11 cellular contexts compared by ENCODE assay signal in the genomic region with DNA sequence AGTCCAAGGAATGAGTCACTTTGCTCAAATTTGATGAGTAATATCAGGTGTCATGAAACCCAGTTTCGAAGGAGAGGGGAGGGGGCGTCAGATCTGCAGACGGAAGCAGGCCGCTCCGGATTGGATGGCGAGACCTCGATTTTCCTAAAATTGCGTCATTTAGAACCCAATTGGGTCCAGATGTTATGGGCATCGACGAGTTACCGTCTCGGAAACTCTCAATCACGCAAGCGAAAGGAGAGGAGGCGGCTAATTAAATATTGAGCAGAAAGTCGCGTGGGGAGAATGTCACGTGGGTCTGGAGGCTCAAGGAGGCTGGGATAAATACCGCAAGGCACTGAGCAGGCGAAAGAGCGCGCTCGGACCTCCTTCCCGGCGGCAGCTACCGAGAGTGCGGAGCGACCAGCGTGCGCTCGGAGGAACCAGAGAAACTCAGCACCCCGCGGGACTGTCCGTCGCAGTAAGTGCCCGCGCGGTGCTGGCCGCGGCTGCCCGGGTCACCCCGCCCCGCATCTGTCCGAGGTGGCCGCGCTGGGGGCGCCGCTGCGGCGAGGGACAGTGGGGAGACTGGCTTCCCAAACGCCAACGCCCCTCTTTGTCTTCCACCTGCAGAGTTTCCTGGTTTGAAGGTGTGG. TPM values are rescaled to one million over a fixed set of nuclear protein-coding genes. Genes with fewer than 3 reads are reported as not detected.
A peak's percentile ranks its signal among the peaks of the same experiment; 100 is the strongest.
DNase-seq lines count a peak whose midpoint lies in the region; ATAC-seq and TF ChIP-seq lines count a peak whose summit lies in the region.
"Had no signal": no experiment of that assay in that cellular context is flagged by ENCODE, and none has a peak within 500 bp of the region (broad histone marks: within the 10 kb centered on the region; RNA-seq: fewer than 3 reads in every experiment).

A gene with protein sequence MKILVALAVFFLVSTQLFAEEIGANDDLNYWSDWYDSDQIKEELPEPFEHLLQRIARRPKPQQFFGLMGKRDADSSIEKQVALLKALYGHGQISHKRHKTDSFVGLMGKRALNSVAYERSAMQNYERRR (plus strand): TSS at position 351 of the 635 bp plus-strand sequence. CDS start 527 bp downstream, outside the sequence.

- TF ChIP-seq POLR2A in adrenal gland (IDR thresholded peaks at IDR 0.05): no peak

- H3K9me3 ChIP-seq in iPS-15b (ENCODE audit: control insufficient read depth, insufficient read depth, low read length) (no peaks in the 10 kb centered on the region), adrenal gland (replicated peaks in 1 of 3) (no peaks in the 10 kb centered on the region)

- H3K36me3 ChIP-seq in iPS-15b (ENCODE audit: control insufficient read depth, insufficient read depth, low read length) (no peaks in the 10 kb centered on the region), adrenal gland (replicated peaks in 1 of 2) (no peaks in the 10 kb centered on the region)

- intact Hi-C loops in adrenal gland (cut with DNase I): no loop called here

- H3K27me3 ChIP-seq in iPS-15b (ENCODE audit: control insufficient read depth, insufficient read depth, low read length): peaks cover 57% of the 10 kb centered on the region
- H3K27me3 ChIP-seq in adrenal gland: peaks cover 52% of the 10 kb centered on the region

- no peak for ATAC-seq in HG03095 (IDR thresholded peaks at IDR 0.05; ENCODE audit: unreplicated experiment)
- ATAC-seq in activated CD4-positive, CD25-positive, alpha-beta regulatory T cell treated with anti-CD3 and anti-CD28 coated beads, Interleukin-2, amount 50 U/mL, for 24 hours: no peak

- H3K4me1 ChIP-seq in iPS-15b (ENCODE audit: control insufficient read depth, insufficient read depth, low read length) (peaks cover 10% of the 10 kb centered on the region), adrenal gland (replicated peaks in 1 of 2) (peaks cover 0 to 6% of the 10 kb centered on the region in 2 donors)

- H3K4me3 ChIP-seq in iPS-15b (ENCODE audit: low read depth, low read length) (peak within 1 kb of the TSS; percentile 69), adrenal gland (peak within 1 kb of the TSS in 1 of 4 donors; percentile 26)

- DNase-seq in H4 (ENCODE audit: low spot score) (peak; percentile 23), amniotic epithelial cell (ENCODE audit: low read depth) (peak; percentile 1), retina (peak; percentile 79), adrenal gland (no peak)
- no peak for DNase-seq in stimulated activated CD4-positive, alpha-beta T cell treated with anti-CD3 and anti-CD28 coated beads, Interleukin-4, amount 100 ng/mL, for 24 hours
- DNase-seq: NCI-H1105 treated with DMSO at 0.1 percent for 48 hours, occipital lobe, substantia nigra had no signal

- TF ChIP-seq CTCF in adrenal gland (IDR thresholded peaks at IDR 0.05): no peak

- H3K27ac ChIP-seq in adrenal gland: no peak within 1 kb of the TSS

- no peak within 1 kb of the TSS for H3K9ac ChIP-seq in iPS-15b (ENCODE audit: low read depth, low read length)

- WGBS in adrenal gland, 4 donors: 3 to 5% (median 4%) methylated on average over 24 to 52 of the region's 52 CpGs

RNA-seq across cellular contexts. Expression of the gene that starts here (rescaled TPM):
- 9.2 and 11.1 TPM in 2 replicates for total RNA-seq in H4 (2014; rRNA removed; shearing (Covaris generic))
- total RNA-seq in adrenal gland: 10 to 100 TPM in 1 of 8 donors, 1 to 10 TPM in 7; 1.3 to 12.0 (median 4.2) TPM
- polyA plus RNA-seq in adrenal gland: 1 to 10 TPM; 1.4 to 5.0 (median 4.3) TPM

Comparison
In these comparisons a context has a peak if more than half of its experiments do, and no peak if none do; other contexts are left out.
1. DNase-seq: peak in H4 (single experiment), amniotic epithelial cell (single experiment) and retina (single experiment); none in adrenal gland (0 of 7) and stimulated activated CD4-positive, alpha-beta T cell treated with anti-CD3 and anti-CD28 coated beads, Interleukin-4, amount 100 ng/mL, for 24 hours (single experiment).